Comparison of ENCODE assay signal across 2 cellular contexts in the genomic region with DNA sequence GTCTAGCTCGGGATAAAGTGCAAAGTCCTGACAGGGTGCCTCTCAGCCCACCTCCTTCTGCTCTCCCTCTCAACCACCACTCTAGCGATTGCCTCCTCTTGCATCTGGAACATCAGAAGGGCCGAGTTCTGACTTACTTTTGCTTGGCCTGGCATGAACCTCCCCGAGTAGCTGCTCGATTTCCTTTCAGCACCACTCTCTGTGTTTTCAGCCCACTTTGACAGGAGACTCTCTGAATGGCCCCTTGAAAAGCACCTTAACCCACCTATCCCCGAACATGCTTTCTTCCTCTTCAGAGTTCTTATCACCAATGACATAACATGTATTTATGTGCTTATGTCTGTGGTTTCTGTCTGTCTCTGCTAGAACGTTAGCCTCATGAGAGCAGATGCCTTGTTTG.
TF ChIP-seq lines count a peak whose summit lies in the region.

No MANE protein-coding gene starts in this region.

TF ChIP-seq in IMR-90, 13 proteins besides CTCF, POLR2A, EP300 and RAD21:
- TF ChIP-seq MAZ (IDR thresholded peaks at IDR 0.05; ENCODE audit: borderline replicate concordance, low read depth, low read length): no peak
- TF ChIP-seq, protein P1, sequence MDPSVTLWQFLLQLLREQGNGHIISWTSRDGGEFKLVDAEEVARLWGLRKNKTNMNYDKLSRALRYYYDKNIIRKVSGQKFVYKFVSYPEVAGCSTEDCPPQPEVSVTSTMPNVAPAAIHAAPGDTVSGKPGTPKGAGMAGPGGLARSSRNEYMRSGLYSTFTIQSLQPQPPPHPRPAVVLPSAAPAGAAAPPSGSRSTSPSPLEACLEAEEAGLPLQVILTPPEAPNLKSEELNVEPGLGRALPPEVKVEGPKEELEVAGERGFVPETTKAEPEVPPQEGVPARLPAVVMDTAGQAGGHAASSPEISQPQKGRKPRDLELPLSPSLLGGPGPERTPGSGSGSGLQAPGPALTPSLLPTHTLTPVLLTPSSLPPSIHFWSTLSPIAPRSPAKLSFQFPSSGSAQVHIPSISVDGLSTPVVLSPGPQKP (IDR thresholded peaks at IDR 0.05; ENCODE audit: borderline replicate concordance, low read depth, low read length): no peak
- no peak for TF ChIP-seq MAFK (IDR thresholded peaks at IDR 0.05; ENCODE audit: low read depth, low read length)
- no peak for TF ChIP-seq NFE2L2 (IDR thresholded peaks at IDR 0.05; ENCODE audit: low read depth, low read length)
- no peak for TF ChIP-seq SMC3 (IDR thresholded peaks at IDR 0.05; ENCODE audit: low read depth, low read length)
- TF ChIP-seq BHLHE40 (IDR thresholded peaks at IDR 0.05; ENCODE audit: low read depth, low read length): no peak
- TF ChIP-seq RCOR1 (IDR thresholded peaks at IDR 0.05; ENCODE audit: insufficient replicate concordance, low read length): no peak
- no peak for TF ChIP-seq FOS (IDR thresholded peaks at IDR 0.05; ENCODE audit: low read depth, low read length)
- no peak for TF ChIP-seq CHD1 (IDR thresholded peaks at IDR 0.05; ENCODE audit: low read depth, low read length)
- no peak for TF ChIP-seq CEBPB (IDR thresholded peaks at IDR 0.05; ENCODE audit: low read depth, low read length)
- no peak for TF ChIP-seq RFX5 (IDR thresholded peaks at IDR 0.05; ENCODE audit: low read depth, low read length)
- TF ChIP-seq, protein P2, sequence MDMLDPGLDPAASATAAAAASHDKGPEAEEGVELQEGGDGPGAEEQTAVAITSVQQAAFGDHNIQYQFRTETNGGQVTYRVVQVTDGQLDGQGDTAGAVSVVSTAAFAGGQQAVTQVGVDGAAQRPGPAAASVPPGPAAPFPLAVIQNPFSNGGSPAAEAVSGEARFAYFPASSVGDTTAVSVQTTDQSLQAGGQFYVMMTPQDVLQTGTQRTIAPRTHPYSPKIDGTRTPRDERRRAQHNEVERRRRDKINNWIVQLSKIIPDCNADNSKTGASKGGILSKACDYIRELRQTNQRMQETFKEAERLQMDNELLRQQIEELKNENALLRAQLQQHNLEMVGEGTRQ (IDR thresholded peaks at IDR 0.05; ENCODE audit: low read depth, low read length): no peak
- no peak for TF ChIP-seq MXI1 (IDR thresholded peaks at IDR 0.05; ENCODE audit: borderline replicate concordance, low read depth, low read length)

TF ChIP-seq in K562, 482 proteins besides CTCF, POLR2A, EP300 and RAD21:
- TF ChIP-seq, protein P3, sequence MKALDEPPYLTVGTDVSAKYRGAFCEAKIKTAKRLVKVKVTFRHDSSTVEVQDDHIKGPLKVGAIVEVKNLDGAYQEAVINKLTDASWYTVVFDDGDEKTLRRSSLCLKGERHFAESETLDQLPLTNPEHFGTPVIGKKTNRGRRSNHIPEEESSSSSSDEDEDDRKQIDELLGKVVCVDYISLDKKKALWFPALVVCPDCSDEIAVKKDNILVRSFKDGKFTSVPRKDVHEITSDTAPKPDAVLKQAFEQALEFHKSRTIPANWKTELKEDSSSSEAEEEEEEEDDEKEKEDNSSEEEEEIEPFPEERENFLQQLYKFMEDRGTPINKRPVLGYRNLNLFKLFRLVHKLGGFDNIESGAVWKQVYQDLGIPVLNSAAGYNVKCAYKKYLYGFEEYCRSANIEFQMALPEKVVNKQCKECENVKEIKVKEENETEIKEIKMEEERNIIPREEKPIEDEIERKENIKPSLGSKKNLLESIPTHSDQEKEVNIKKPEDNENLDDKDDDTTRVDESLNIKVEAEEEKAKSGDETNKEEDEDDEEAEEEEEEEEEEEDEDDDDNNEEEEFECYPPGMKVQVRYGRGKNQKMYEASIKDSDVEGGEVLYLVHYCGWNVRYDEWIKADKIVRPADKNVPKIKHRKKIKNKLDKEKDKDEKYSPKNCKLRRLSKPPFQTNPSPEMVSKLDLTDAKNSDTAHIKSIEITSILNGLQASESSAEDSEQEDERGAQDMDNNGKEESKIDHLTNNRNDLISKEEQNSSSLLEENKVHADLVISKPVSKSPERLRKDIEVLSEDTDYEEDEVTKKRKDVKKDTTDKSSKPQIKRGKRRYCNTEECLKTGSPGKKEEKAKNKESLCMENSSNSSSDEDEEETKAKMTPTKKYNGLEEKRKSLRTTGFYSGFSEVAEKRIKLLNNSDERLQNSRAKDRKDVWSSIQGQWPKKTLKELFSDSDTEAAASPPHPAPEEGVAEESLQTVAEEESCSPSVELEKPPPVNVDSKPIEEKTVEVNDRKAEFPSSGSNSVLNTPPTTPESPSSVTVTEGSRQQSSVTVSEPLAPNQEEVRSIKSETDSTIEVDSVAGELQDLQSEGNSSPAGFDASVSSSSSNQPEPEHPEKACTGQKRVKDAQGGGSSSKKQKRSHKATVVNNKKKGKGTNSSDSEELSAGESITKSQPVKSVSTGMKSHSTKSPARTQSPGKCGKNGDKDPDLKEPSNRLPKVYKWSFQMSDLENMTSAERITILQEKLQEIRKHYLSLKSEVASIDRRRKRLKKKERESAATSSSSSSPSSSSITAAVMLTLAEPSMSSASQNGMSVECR (CRISPR knock-in tag; IDR thresholded peaks at IDR 0.05): no peak
- 0 out of 2 replicates have a peak, but pooled peaks have one; percentile 19 for TF ChIP-seq SMAD4 (CRISPR knock-in tag; conservative IDR thresholded peaks at IDR 0.05)
TF ChIP-seq in K562: peak in this region for 1.
